Comparison of ENCODE assay signal across 8 cellular contexts in genomic region chr9:11319477-11320060, GRCh38.
DNase-seq lines count a peak whose midpoint lies in the region; ATAC-seq, FAIRE-seq and TF ChIP-seq lines count a peak whose summit lies in the region.

No MANE protein-coding gene starts in this region.

- DNase-seq in Daoy (ENCODE audit: low read depth) (peak; percentile 16), Kasumi-1 (lab: John Stamatoyannopoulos, UW) (peak; percentile 6 to 38), SKM-1 treated with dmso at 0.1 percent for 144 hours (lab: John Stamatoyannopoulos, UW; ENCODE audit: unreplicated experiment) (peak; percentile 10), HepG2 (ENCODE audit: low spot score) (no peak), NCI-H187 treated with DMSO at 0.1 percent for 48 hours (lab: John Stamatoyannopoulos, UW) (no peak), activated T-cell treated with anti-CD3 and anti-CD28 coated beads for 4 hours (no peak), HuH-7 (ENCODE audit: low spot score) (no peak)
- no peak for DNase-seq in activated naive CD4-positive, alpha-beta T cell treated with anti-CD3 and anti-CD28 coated beads, Interleukin-2, amount 50 U/mL, for 72 hours (ENCODE audit: low spot score in 2 of 2)

- no peak overlapping the region for H3K27ac ChIP-seq in HepG2 (ENCODE audit: extremely low read length, insufficient read depth, low read length)

- H3K4me2 ChIP-seq in HepG2 (ENCODE audit: low read depth, low read length) = no peak overlapping the region

- H3K27me3 ChIP-seq in HepG2 (ENCODE audit: control insufficient read depth in 1 of 2, insufficient read depth in 2 of 2, low read length in 2 of 2) = no peaks in the 10 kb centered on the region

- H4K20me1 ChIP-seq in HepG2 (ENCODE audit: insufficient read depth, low read length) = no peaks in the 10 kb centered on the region

- no TSS peak for BruUV-seq in HepG2 (replicated peaks; lab: Mats Ljungman, UMichigan)

- TF ChIP-seq CTCF in HepG2 (CRISPR knock-in tag; IDR thresholded peaks at IDR 0.05) = 0 out of 2 replicates have a peak, but pooled peaks have one; percentile 20

- peaks cover 69% of the 10 kb centered on the region for H3K9me3 ChIP-seq in HepG2 (ENCODE audit: low read length)

- no peak overlapping the region for H3K4me3 ChIP-seq in HepG2 (replicated peaks in 1 of 3; ENCODE audit: insufficient read depth in 1 of 3, low read depth in 2 of 3, low read length in 3 of 3)

- FAIRE-seq in HepG2 (lab: Jason Lieb, UNC) = no peak

- ATAC-seq in HepG2 = no peak
- ATAC-seq in activated naive CD4-positive, alpha-beta T cell treated with anti-CD3 and anti-CD28 coated beads, Interleukin-2, amount 50 U/mL, for 72 hours = no peak

- no peaks in the 10 kb centered on the region for H3K4me1 ChIP-seq in HepG2 (ENCODE audit: insufficient read depth, low read length)

- H3K79me2 ChIP-seq in HepG2 (ENCODE audit: insufficient read depth, low read length) = no peaks in the 10 kb centered on the region

- TF ChIP-seq RAD21 in HepG2 (CRISPR knock-in tag; IDR thresholded peaks at IDR 0.05) = no peak

- in situ Hi-C loops in HepG2 (cut with HindIII; ENCODE audit: extremely low pct_ligation_motif_present, low pct_unique_long_range_greater_than_20kb) = no loop called here

- POLR2A ChIA-PET in HepG2 (lab: Yijun Ruan, JAX) = no interaction called here

- intact Hi-C loops in HepG2 (cut with micrococcal nuclease; ENCODE audit: unreplicated experiment) = loop anchor here (1.0 kb wide), 1 partner anchor 953 kb away; no protein-coding TSS in a partner anchor

- H3K9ac ChIP-seq in HepG2 (ENCODE audit: insufficient read depth, low read depth, low read length) = no peak overlapping the region

- WGBS in HepG2 (ENCODE audit: low lambda C conversion rate) = 1% methylated on average over 7 of the region's 7 CpGs

- no peak overlapping the region for H3K27ac Mint-ChIP-seq in activated naive CD4-positive, alpha-beta T cell treated with anti-CD3 and anti-CD28 coated beads, Interleukin-2, amount 50 U/mL, for 72 hours

- H3K9me3 Mint-ChIP-seq in activated naive CD4-positive, alpha-beta T cell treated with anti-CD3 and anti-CD28 coated beads, Interleukin-2, amount 50 U/mL, for 72 hours = peaks cover 6 to 7% of the 10 kb centered on the region in 2 donors

- TF ChIP-seq POLR2A in HepG2 (IDR thresholded peaks at IDR 0.05; ENCODE audit: insufficient read depth in 1 of 2, low read depth in 2 of 2, low read length in 2 of 2) = no peak

- no peak for TF ChIP-seq EP300 in HepG2 (IDR thresholded peaks at IDR 0.05; ENCODE audit: low read depth in 2 of 2, low read length in 2 of 2)
- TF ChIP-seq EP300 in HepG2 (CRISPR knock-in tag; IDR thresholded peaks at IDR 0.05; ENCODE audit: borderline replicate concordance) = no peak

- no peaks in the 10 kb centered on the region for H3K36me3 ChIP-seq in HepG2 (replicated peaks in 1 of 2; ENCODE audit: control insufficient read depth in 1 of 2, insufficient read depth in 2 of 2, low read length in 2 of 2)

- H2AFZ ChIP-seq in HepG2 (ENCODE audit: low read length) = no peak overlapping the region

- CTCF ChIA-PET in HepG2 (lab: Yijun Ruan, JAX; ENCODE audit: low intra/inter-chr PET ratio, low total read pairs) = no interaction called here

- no peaks in the 10 kb centered on the region for H3K36me3 Mint-ChIP-seq in activated naive CD4-positive, alpha-beta T cell treated with anti-CD3 and anti-CD28 coated beads, Interleukin-2, amount 50 U/mL, for 72 hours

TF ChIP-seq in HepG2, 621 proteins besides CTCF, POLR2A, EP300 and RAD21:
- TF ChIP-seq STAG1 (CRISPR knock-in tag; IDR thresholded peaks at IDR 0.05) (peak; percentile 42), ATF7-NPFF (CRISPR knock-in tag; IDR thresholded peaks at IDR 0.05; ENCODE audit: low read depth) (no peak), ZNF138 (CRISPR knock-in tag; IDR thresholded peaks at IDR 0.05; ENCODE audit: low read depth) (no peak), THYN1 (CRISPR knock-in tag; IDR thresholded peaks at IDR 0.05; ENCODE audit: borderline replicate concordance, low read depth) (no peak)

Comparison
In these comparisons a context has a peak if more than half of its experiments do, and no peak if none do; other contexts are left out.
1. DNase-seq: peak in Daoy (single experiment), Kasumi-1 (2 of 2) and SKM-1 treated with dmso at 0.1 percent for 144 hours (single experiment); none in HepG2 (single experiment), NCI-H187 treated with DMSO at 0.1 percent for 48 hours (single experiment), activated T-cell treated with anti-CD3 and anti-CD28 coated beads for 4 hours (single experiment), activated naive CD4-positive, alpha-beta T cell treated with anti-CD3 and anti-CD28 coated beads, Interleukin-2, amount 50 U/mL, for 72 hours (0 of 2) and HuH-7 (single experiment).